11 cellular contexts compared by ENCODE assay signal in genomic region chr14:92649066-92649465, GRCh38.
DNase-seq lines count a peak whose midpoint lies in the region; ATAC-seq lines count a peak whose summit lies in the region.
"Had no signal": no experiment of that assay in that cellular context is flagged by ENCODE, and none has a peak within 500 bp of the region (broad histone marks: within the 10 kb centered on the region; RNA-seq: fewer than 3 reads in every experiment).

No MANE protein-coding gene starts in this region.

- CTCF ChIA-PET in CD8-positive, alpha-beta memory T cell (lab: Charles Lee), result interaction anchor here (8.1 kb wide), 1 partner anchor 35 kb away, joined by 58 read pairs; no protein-coding TSS in a partner anchor
- CTCF ChIA-PET in activated CD4-positive, alpha-beta memory T cell treated with anti-CD3 and anti-CD28 coated beads for 36 hours (lab: Charles Lee), result interaction anchor here (1.0 kb wide), 1 partner anchor 32 kb away, joined by 3 read pairs; no protein-coding TSS in a partner anchor

- H3K4me3 ChIP-seq in CD8-positive, alpha-beta memory T cell (ENCODE audit: low read length), result no peak overlapping the region

- peaks cover 72 to 89% (median 73%) of the 10 kb centered on the region in 3 donors for H3K4me1 Mint-ChIP-seq in CD8-positive, alpha-beta memory T cell
- peaks cover 69% of the 10 kb centered on the region for H3K4me1 Mint-ChIP-seq in activated CD4-positive, alpha-beta memory T cell treated with anti-CD3 and anti-CD28 coated beads for 36 hours (ENCODE audit: low read depth)
- peaks cover 69 to 82% of the 10 kb centered on the region in 2 donors for H3K4me1 Mint-ChIP-seq in immature natural killer cell
- peaks cover 71% of the 10 kb centered on the region for H3K4me1 Mint-ChIP-seq in stimulated activated memory B cell treated with anti-CD40 and anti-IgM and Interleukin-4, amounts not matched to agents 10 μg/mL and 1 μg/mL and 100 μg/mL, for 72 hours

- H3K36me3 ChIP-seq in CD8-positive, alpha-beta memory T cell (ENCODE audit: insufficient read depth, low read length), result no peaks in the 10 kb centered on the region

- H3K27ac ChIP-seq in CD8-positive, alpha-beta memory T cell (ENCODE audit: low read depth, low read length), result no peak overlapping the region

- POLR2A ChIA-PET in CD8-positive, alpha-beta memory T cell (lab: Charles Lee), result no interaction called here
- POLR2A ChIA-PET in activated CD4-positive, alpha-beta memory T cell treated with anti-CD3 and anti-CD28 coated beads for 36 hours (lab: Charles Lee), result no interaction called here

- H3K4me3 Mint-ChIP-seq in CD8-positive, alpha-beta memory T cell, result peak overlapping the region in 1 of 7 donors; percentile 78
- no peak overlapping the region for H3K4me3 Mint-ChIP-seq in activated CD4-positive, alpha-beta memory T cell treated with anti-CD3 and anti-CD28 coated beads for 36 hours
- H3K4me3 Mint-ChIP-seq in immature natural killer cell, result peak overlapping the region in 3 of 5 donors; percentile 27 to 61 (median 28)
- H3K4me3 Mint-ChIP-seq in stimulated activated memory B cell treated with anti-CD40 and anti-IgM and Interleukin-4, amounts not matched to agents 10 μg/mL and 1 μg/mL and 100 μg/mL, for 72 hours, result no peak overlapping the region

- peaks cover 4 to 36% (median 16%) of the 10 kb centered on the region in 3 donors for H3K36me3 Mint-ChIP-seq in CD8-positive, alpha-beta memory T cell
- peaks cover 10% of the 10 kb centered on the region for H3K36me3 Mint-ChIP-seq in activated CD4-positive, alpha-beta memory T cell treated with anti-CD3 and anti-CD28 coated beads for 36 hours
- peaks cover 22 to 40% (median 25%) of the 10 kb centered on the region in 3 donors for H3K36me3 Mint-ChIP-seq in immature natural killer cell
- H3K36me3 Mint-ChIP-seq in stimulated activated memory B cell treated with anti-CD40 and anti-IgM and Interleukin-4, amounts not matched to agents 10 μg/mL and 1 μg/mL and 100 μg/mL, for 72 hours, result peaks cover 28% of the 10 kb centered on the region

- peaks cover 66% of the 10 kb centered on the region for H3K4me1 ChIP-seq in CD8-positive, alpha-beta memory T cell (ENCODE audit: insufficient read depth, low read length)

- H3K27ac Mint-ChIP-seq in CD8-positive, alpha-beta memory T cell, result peak overlapping the region; percentile 91 to 100 (median 98)
- H3K27ac Mint-ChIP-seq in activated CD4-positive, alpha-beta memory T cell treated with anti-CD3 and anti-CD28 coated beads for 36 hours, result peak overlapping the region; percentile 55
- peak overlapping the region; percentile 100 for H3K27ac Mint-ChIP-seq in immature natural killer cell
- peak overlapping the region; percentile 90 for H3K27ac Mint-ChIP-seq in stimulated activated memory B cell treated with anti-CD40 and anti-IgM and Interleukin-4, amounts not matched to agents 10 μg/mL and 1 μg/mL and 100 μg/mL, for 72 hours

- no peaks in the 10 kb centered on the region for H3K9me3 Mint-ChIP-seq in CD8-positive, alpha-beta memory T cell
- H3K9me3 Mint-ChIP-seq in activated CD4-positive, alpha-beta memory T cell treated with anti-CD3 and anti-CD28 coated beads for 36 hours, result peaks cover 6% of the 10 kb centered on the region
- no peaks in the 10 kb centered on the region for H3K9me3 Mint-ChIP-seq in immature natural killer cell
- H3K9me3 Mint-ChIP-seq in stimulated activated memory B cell treated with anti-CD40 and anti-IgM and Interleukin-4, amounts not matched to agents 10 μg/mL and 1 μg/mL and 100 μg/mL, for 72 hours, result peaks cover 5% of the 10 kb centered on the region

- peak in 1 of 5 donors; percentile 41 for DNase-seq in CD8-positive, alpha-beta memory T cell
- DNase-seq in activated CD4-positive, alpha-beta memory T cell treated with anti-CD3 and anti-CD28 coated beads for 36 hours, result no peak
- DNase-seq in immature natural killer cell (no peak), kidney glomerular epithelial cell (lab: John Stamatoyannopoulos, UW) (no peak)
- DNase-seq: COR-L47, midbrain, NCI-H1105 treated with DMSO at 0.1 percent for 48 hours, NCI-H345 had no signal

- H3K27me3 Mint-ChIP-seq in CD8-positive, alpha-beta memory T cell, result peaks cover 0 to 3% of the 10 kb centered on the region in 2 donors
- no peaks in the 10 kb centered on the region for H3K27me3 Mint-ChIP-seq in activated CD4-positive, alpha-beta memory T cell treated with anti-CD3 and anti-CD28 coated beads for 36 hours
- H3K27me3 Mint-ChIP-seq in immature natural killer cell (ENCODE audit: low read depth in 3 of 3), result peaks cover 25 to 42% (median 32%) of the 10 kb centered on the region in 3 donors
- H3K27me3 Mint-ChIP-seq in stimulated activated memory B cell treated with anti-CD40 and anti-IgM and Interleukin-4, amounts not matched to agents 10 μg/mL and 1 μg/mL and 100 μg/mL, for 72 hours, result no peaks in the 10 kb centered on the region

- ATAC-seq in stimulated activated memory B cell treated with anti-CD40 and anti-IgM and Interleukin-4, amounts not matched to agents 10 μg/mL and 1 μg/mL and 100 μg/mL, for 72 hours, result no peak
- no peak for ATAC-seq in HG03460 (IDR thresholded peaks at IDR 0.05; ENCODE audit: unreplicated experiment)
- no peak for ATAC-seq in GM21447 (IDR thresholded peaks at IDR 0.05; ENCODE audit: unreplicated experiment)

- no peaks in the 10 kb centered on the region for H3K27me3 ChIP-seq in CD8-positive, alpha-beta memory T cell (ENCODE audit: insufficient read depth, low read length, poor library complexity, severe bottlenecking)

- H3K9me3 ChIP-seq in CD8-positive, alpha-beta memory T cell (ENCODE audit: low read length), result no peaks in the 10 kb centered on the region

- intact Hi-C loops in activated CD4-positive, alpha-beta memory T cell treated with anti-CD3 and anti-CD28 coated beads for 36 hours (cut with micrococcal nuclease), result no loop called here

Comparison
In these comparisons a context has a peak if more than half of its experiments do, and no peak if none do; other contexts are left out.
1. H3K4me3 Mint-ChIP-seq: peak in immature natural killer cell (3 of 5); none in activated CD4-positive, alpha-beta memory T cell treated with anti-CD3 and anti-CD28 coated beads for 36 hours (single experiment) and stimulated activated memory B cell treated with anti-CD40 and anti-IgM and Interleukin-4, amounts not matched to agents 10 μg/mL and 1 μg/mL and 100 μg/mL, for 72 hours (single experiment).
2. Peak in every context shown above with its lines, with median percentiles within 50 percentile points of each other: H3K27ac Mint-ChIP-seq.